In the genomic region with DNA sequence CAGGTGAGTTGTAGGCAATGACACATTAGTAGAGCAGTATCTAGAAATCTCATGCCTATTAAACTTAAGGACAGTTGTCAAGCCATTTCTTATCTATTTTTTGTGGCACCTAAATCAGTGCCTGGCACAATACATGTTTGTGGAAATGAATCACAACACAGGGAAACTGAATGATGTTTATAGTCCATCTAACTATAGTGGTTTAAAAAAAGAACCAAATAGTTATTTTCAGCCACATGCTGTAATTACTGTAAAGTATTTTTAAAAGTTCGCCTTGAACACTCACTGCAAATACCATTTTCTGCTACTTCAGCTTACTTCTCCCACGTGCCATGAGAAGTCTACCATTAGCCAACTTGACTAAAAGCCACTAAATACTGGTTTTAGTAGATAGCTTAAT, we compare ENCODE assay signal across 19 cellular contexts. TPM values are rescaled to one million over a fixed set of nuclear protein-coding genes. Genes with fewer than 3 reads are reported as not detected.
DNase-seq lines count a peak whose midpoint lies in the region; ATAC-seq, FAIRE-seq and TF ChIP-seq lines count a peak whose summit lies in the region.
"Had no signal": no experiment of that assay in that cellular context is flagged by ENCODE, and none has a peak within 500 bp of the region (broad histone marks: within the 10 kb centered on the region; RNA-seq: fewer than 3 reads in every experiment).

No MANE protein-coding gene starts in this region.

- no peaks in the 10 kb centered on the region for H3K36me3 ChIP-seq in SU-DHL-6 (ENCODE audit: low read length)
- no peaks in the 10 kb centered on the region for H3K36me3 ChIP-seq in gastrocnemius medialis
- H3K36me3 ChIP-seq: cardiac muscle cell had no signal

- H3F3A ChIP-seq in SU-DHL-6 (ENCODE audit: insufficient read depth): peaks cover 39% of the 10 kb centered on the region

- H3K9ac ChIP-seq in SU-DHL-6 (ENCODE audit: low read length): peak overlapping the region; percentile 21

- H3K27ac Mint-ChIP-seq in effector memory CD8-positive, alpha-beta T cell: peak overlapping the region; percentile 87 to 96
- no peak overlapping the region for H3K27ac Mint-ChIP-seq in MCF 10A (ENCODE audit: low read depth, unreplicated experiment)
- H3K27ac Mint-ChIP-seq: progenitor cell of endocrine pancreas, type B pancreatic cell had no signal

- peaks cover 58% of the 10 kb centered on the region for H3K36me3 Mint-ChIP-seq in effector memory CD8-positive, alpha-beta T cell (ENCODE audit: insufficient read depth)
- no peaks in the 10 kb centered on the region for H3K36me3 Mint-ChIP-seq in MCF 10A (ENCODE audit: insufficient read depth, unreplicated experiment)

- H3K79me2 ChIP-seq in SU-DHL-6 (ENCODE audit: insufficient read depth, low read length): peaks cover 99% of the 10 kb centered on the region

- no peak for DNase-seq in GM12891 (ENCODE audit: insufficient read length, low spot score)
- DNase-seq in effector memory CD8-positive, alpha-beta T cell: no peak
- DNase-seq in gastrocnemius medialis: no peak
- DNase-seq in MCF 10A (ENCODE audit: unreplicated experiment): no peak
- no peak for DNase-seq in activated CD4-positive, CD25-positive, alpha-beta regulatory T cell treated with anti-CD3 and anti-CD28 coated beads, Interleukin-2, amount 50 U/mL, for 72 hours
- DNase-seq in AG08395 (ENCODE audit: low spot score): no peak
- DNase-seq: activated CD4-positive, alpha-beta T cell treated with anti-CD3 and anti-CD28 coated beads, Interleukin-2, amount 50 U/mL, for 1 hour; activated gamma-delta T cell; GDM1; MG63; NCI-H2029; NCI-H526 had no signal

- H3K4me1 Mint-ChIP-seq in effector memory CD8-positive, alpha-beta T cell (ENCODE audit: low read depth in 2 of 2): peaks cover 58 to 73% of the 10 kb centered on the region in 2 donors
- peaks cover 22% of the 10 kb centered on the region for H3K4me1 Mint-ChIP-seq in MCF 10A (ENCODE audit: insufficient read depth, unreplicated experiment)

- FAIRE-seq in GM12891 (lab: Jason Lieb, UNC): no peak
- FAIRE-seq: keratinocyte, RCC 7860 had no signal

- in situ Hi-C loops in gastrocnemius medialis (cut with MboI; ENCODE audit: low sequenced_read_pairs in 4 of 4): no loop called here

- CTCF ChIA-PET in MCF 10A (lab: Yijun Ruan, JAX): interaction anchor here (0.6 to 1.5 kb wide), 2 partner anchors 9 to 166 kb away, joined by 3 to 7 read pairs; no protein-coding TSS in a partner anchor

- no TSS peak for BruUV-seq in MCF 10A (replicated peaks; lab: Mats Ljungman, UMichigan)

- peak overlapping the region; percentile 5 for H3K4me3 ChIP-seq in SU-DHL-6 (ENCODE audit: insufficient read depth, low read length, poor library complexity, severe bottlenecking)
- no peak overlapping the region for H3K4me3 ChIP-seq in gastrocnemius medialis
- H3K4me3 ChIP-seq: cardiac muscle cell, MG63 had no signal

- H3K9me3 ChIP-seq in SU-DHL-6 (ENCODE audit: insufficient read depth, low read length): no peaks in the 10 kb centered on the region
- no peaks in the 10 kb centered on the region for H3K9me3 ChIP-seq in gastrocnemius medialis

- no peaks in the 10 kb centered on the region for H3K9me3 Mint-ChIP-seq in effector memory CD8-positive, alpha-beta T cell
- no peaks in the 10 kb centered on the region for H3K9me3 Mint-ChIP-seq in MCF 10A (ENCODE audit: unreplicated experiment)

- H3K4me2 ChIP-seq in SU-DHL-6 (ENCODE audit: low read depth, low read length, poor library complexity, severe bottlenecking): peak overlapping the region; percentile 61

- peaks cover 44 to 64% of the 10 kb centered on the region in 2 donors for H3K4me1 ChIP-seq in gastrocnemius medialis

- ATAC-seq in effector memory CD8-positive, alpha-beta T cell (replicated peaks): no peak
- ATAC-seq in gastrocnemius medialis: peak in 1 of 2 donors; percentile 67
- ATAC-seq in HG03175 (IDR thresholded peaks at IDR 0.05; ENCODE audit: unreplicated experiment): no peak

- TF ChIP-seq CTCF in SU-DHL-6 (IDR thresholded peaks at IDR 0.05; ENCODE audit: insufficient read depth, low read length, poor library complexity, severe bottlenecking) (no peak), gastrocnemius medialis (IDR thresholded peaks at IDR 0.05 in 4 of 5, conservative IDR thresholded peaks at IDR 0.05 in 1 of 5) (no peak), MCF 10A (IDR thresholded peaks at IDR 0.05; ENCODE audit: unreplicated experiment) (no peak)

- TF ChIP-seq POLR2A in GM12891 (IDR thresholded peaks at IDR 0.05; ENCODE audit: low read depth, low read length): 0 out of 2 replicates have a peak, but pooled peaks have one; percentile 10
- no peak for TF ChIP-seq POLR2A in gastrocnemius medialis (IDR thresholded peaks at IDR 0.05)

- H3K9me2 ChIP-seq in SU-DHL-6 (replicated peaks; ENCODE audit: insufficient read depth, low read length): no peaks in the 10 kb centered on the region

- H4K20me1 ChIP-seq in SU-DHL-6 (ENCODE audit: low read depth, low read length): 0 out of 2 replicates have a peak, but pooled peaks cover 4% of the 10 kb centered on the region

- H3K27me3 ChIP-seq in SU-DHL-6 (ENCODE audit: low read length): no peaks in the 10 kb centered on the region
- no peaks in the 10 kb centered on the region for H3K27me3 ChIP-seq in gastrocnemius medialis
- H3K27me3 ChIP-seq: cardiac muscle cell, MG63 had no signal

- H3K27me3 Mint-ChIP-seq in effector memory CD8-positive, alpha-beta T cell: no peaks in the 10 kb centered on the region
- H3K27me3 Mint-ChIP-seq in MCF 10A (ENCODE audit: insufficient read depth, unreplicated experiment): no peaks in the 10 kb centered on the region
- H3K27me3 Mint-ChIP-seq: progenitor cell of endocrine pancreas, type B pancreatic cell had no signal

- no peak overlapping the region for H2AFZ ChIP-seq in SU-DHL-6 (ENCODE audit: low read depth, low read length, severe bottlenecking)

- intact Hi-C loops in gastrocnemius medialis (cut with DNase I; ENCODE audit: low total_unique reads): no loop called here
- intact Hi-C loops in MCF 10A (cut with micrococcal nuclease): no loop called here

- POLR2A ChIA-PET in MCF 10A (lab: Yijun Ruan, JAX): interaction anchor here (0.9 to 1.4 kb wide), 2 partner anchors 13 to 52 kb away, joined by 3 to 4 read pairs; no protein-coding TSS in a partner anchor

- peak overlapping the region; percentile 91 for H3K27ac ChIP-seq in SU-DHL-6 (ENCODE audit: low read depth, low read length)
- H3K27ac ChIP-seq in gastrocnemius medialis: peak overlapping the region; percentile 51 to 68 (median 60)
- H3K27ac ChIP-seq: cardiac muscle cell had no signal

- peak overlapping the region in 1 of 2 donors; percentile 52 for H3K4me3 Mint-ChIP-seq in effector memory CD8-positive, alpha-beta T cell
- no peak overlapping the region for H3K4me3 Mint-ChIP-seq in MCF 10A (ENCODE audit: unreplicated experiment)
- H3K4me3 Mint-ChIP-seq: type B pancreatic cell had no signal

TF ChIP-seq in GM12891, 5 proteins besides CTCF, POLR2A, EP300 and RAD21:
- no peak for TF ChIP-seq POLR2AphosphoS5 (IDR thresholded peaks at IDR 0.05; ENCODE audit: low read depth, low read length)
- TF ChIP-seq POU2F2 (IDR thresholded peaks at IDR 0.05; ENCODE audit: low read depth, low read length): no peak
- TF ChIP-seq PAX5 (IDR thresholded peaks at IDR 0.05; ENCODE audit: insufficient read depth, low read length, severe bottlenecking): no peak
- no peak for TF ChIP-seq SPI1 (IDR thresholded peaks at IDR 0.05; ENCODE audit: low read depth, low read length)
- no peak for TF ChIP-seq TAF1 (IDR thresholded peaks at IDR 0.05; ENCODE audit: low read depth, low read length)
TF ChIP-seq in GM12891: peak in this region for 0.

RNA-seq across cellular contexts. Expression of gene FNBP1, which starts 21.9 kb away (rescaled TPM):
- polyA plus RNA-seq in GM12891 (2012; ENCODE audit: low read depth, missing spikeins): 209 TPM
- total RNA-seq in gastrocnemius medialis: 10 to 100 TPM; 13.3 to 30.0 (median 17.9) TPM
- 24.4 and 26.6 TPM in 2 replicates for total RNA-seq in MCF 10A (2022)

RNA-seq across cellular contexts. Expression of gene GPR107, which starts 32.6 kb away (rescaled TPM):
- polyA plus RNA-seq in GM12891 (2012; ENCODE audit: low read depth, missing spikeins): 9.8 TPM
- total RNA-seq in gastrocnemius medialis (10 to 100 TPM; 13.5 to 20.7 (median 17.5) TPM), MCF 10A (2022) (32.9 and 41.8 TPM in 2 replicates)
